ENCODE assay signal across 9 cellular contexts in genomic region chrX:15673970-15674369, GRCh38. TPM values are rescaled to one million over a fixed set of nuclear protein-coding genes. Genes with fewer than 3 reads are reported as not detected.
A peak's percentile ranks its signal among the peaks of the same experiment; 100 is the strongest.
DNase-seq lines count a peak whose midpoint lies in the region; ATAC-seq and TF ChIP-seq lines count a peak whose summit lies in the region.
"Had no signal": no experiment of that assay in that cellular context is flagged by ENCODE, and none has a peak within 500 bp of the region (broad histone marks: within the 10 kb centered on the region; RNA-seq: fewer than 3 reads in every experiment).

No MANE protein-coding gene starts in this region.

- H3K9me3 ChIP-seq in iPS-15b (ENCODE audit: control insufficient read depth, insufficient read depth, low read length) (no peaks in the 10 kb centered on the region), smooth muscle cell (replicated peaks; ENCODE audit: low read depth) (no peaks in the 10 kb centered on the region)

- TF ChIP-seq CTCF in GM12875 (IDR thresholded peaks at IDR 0.05; ENCODE audit: borderline replicate concordance, insufficient read depth, low read depth, low read length) (no peak), WTC11 (IDR thresholded peaks at IDR 0.05) (no peak), smooth muscle cell (IDR thresholded peaks at IDR 0.05; ENCODE audit: borderline replicate concordance, insufficient read depth, poor library complexity, severe bottlenecking) (no peak)

- peaks cover 31% of the 10 kb centered on the region for H3K79me2 ChIP-seq in smooth muscle cell (ENCODE audit: low read depth)

- WGBS in smooth muscle cell (ENCODE audit: low lambda C conversion rate) = 82% methylated on average over 3 of the region's 3 CpGs

- POLR2A ChIA-PET in WTC11 (lab: Charles Lee) = no interaction called here

- no peaks in the 10 kb centered on the region for H3K36me3 Mint-ChIP-seq in WTC11
- H3K36me3 Mint-ChIP-seq in immature natural killer cell = peaks cover 0 to 4% (median 0%) of the 10 kb centered on the region in 3 donors

- H3K4me1 ChIP-seq in iPS-15b (ENCODE audit: control insufficient read depth, insufficient read depth, low read length) (no peaks in the 10 kb centered on the region), smooth muscle cell (ENCODE audit: low read depth) (no peaks in the 10 kb centered on the region)

- H3K4me1 Mint-ChIP-seq in WTC11 = peaks cover 16% of the 10 kb centered on the region
- peaks cover 2 to 11% of the 10 kb centered on the region in 2 donors for H3K4me1 Mint-ChIP-seq in immature natural killer cell

- no peak overlapping the region for H2AFZ ChIP-seq in smooth muscle cell (ENCODE audit: low read depth)

- no peaks in the 10 kb centered on the region for H3K27me3 Mint-ChIP-seq in WTC11 (ENCODE audit: low read depth)
- H3K27me3 Mint-ChIP-seq in immature natural killer cell (ENCODE audit: low read depth in 3 of 3) = peaks cover 2 to 13% (median 4%) of the 10 kb centered on the region in 3 donors

- H3K9me3 Mint-ChIP-seq in WTC11 (no peaks in the 10 kb centered on the region), immature natural killer cell (no peaks in the 10 kb centered on the region)
- H3K9me3 Mint-ChIP-seq: T-helper 1 cell treated with Interleukin-12 subunit alpha and Interleukin-12 subunit beta and Interleukin-4 antibody, amounts not matched to agents 30 μg/mL and 1 μg/mL, for 36 hours had no signal

- H3K9ac ChIP-seq in iPS-15b (ENCODE audit: low read depth, low read length) = peak overlapping the region; percentile 92
- H3K9ac ChIP-seq in smooth muscle cell (ENCODE audit: low read depth) = peak overlapping the region; percentile 90

- peak overlapping the region; percentile 83 for H3K4me2 ChIP-seq in smooth muscle cell

- no peaks in the 10 kb centered on the region for H4K20me1 ChIP-seq in smooth muscle cell (ENCODE audit: low read depth)

- H3K4me3 ChIP-seq in GM12875 (ENCODE audit: low read depth, low read length) = peak overlapping the region; percentile 100
- H3K4me3 ChIP-seq in iPS-15b (ENCODE audit: low read depth, low read length) = peak overlapping the region; percentile 93
- H3K4me3 ChIP-seq in smooth muscle cell = peak overlapping the region; percentile 62

- CTCF ChIA-PET in WTC11 (lab: Charles Lee) = no interaction called here

- no peaks in the 10 kb centered on the region for H3K27me3 ChIP-seq in iPS-15b (ENCODE audit: control insufficient read depth, insufficient read depth, low read length)
- no peaks in the 10 kb centered on the region for H3K27me3 ChIP-seq in smooth muscle cell (ENCODE audit: low read depth)

- DNase-seq in WTC11 (ENCODE audit: low spot score) (no peak), smooth muscle cell (lab: John Stamatoyannopoulos, UW; ENCODE audit: unreplicated experiment) (no peak), NCI-H446 treated with DMSO at 0.1 percent for 48 hours (lab: John Stamatoyannopoulos, UW) (no peak), immature natural killer cell (no peak), NCI-H2029 treated with DMSO at 0.1 percent for 48 hours (lab: John Stamatoyannopoulos, UW) (no peak)
- no peak for DNase-seq in stimulated activated naive CD8-positive, alpha-beta T cell treated with anti-CD3 and anti-CD28 coated beads, Interleukin-15, Interleukin-2, amounts not matched to agents 100 U/mL and 50 U/mL, for 24 hours

- H3K4me3 Mint-ChIP-seq in WTC11 (no peak overlapping the region), immature natural killer cell (no peak overlapping the region)
- H3K4me3 Mint-ChIP-seq: T-helper 1 cell treated with Interleukin-12 subunit alpha and Interleukin-12 subunit beta and Interleukin-4 antibody, amounts not matched to agents 30 μg/mL and 1 μg/mL, for 36 hours had no signal

- H3K27ac Mint-ChIP-seq in WTC11 (peak overlapping the region; percentile 86; the same call in 1 of the 2 replicates), immature natural killer cell (no peak overlapping the region)
- H3K27ac Mint-ChIP-seq: T-helper 1 cell treated with Interleukin-12 subunit alpha and Interleukin-12 subunit beta and Interleukin-4 antibody, amounts not matched to agents 30 μg/mL and 1 μg/mL, for 36 hours had no signal

- H3K36me3 ChIP-seq in iPS-15b (ENCODE audit: control insufficient read depth, insufficient read depth, low read length) = no peaks in the 10 kb centered on the region
- no peaks in the 10 kb centered on the region for H3K36me3 ChIP-seq in smooth muscle cell (ENCODE audit: low read depth)

- ATAC-seq in WTC11 = no peak
- no peak for ATAC-seq in stimulated activated naive CD8-positive, alpha-beta T cell treated with anti-CD3 and anti-CD28 coated beads, Interleukin-15, Interleukin-2, amounts not matched to agents 100 U/mL and 50 U/mL, for 24 hours

- peak overlapping the region; percentile 92 for H3K27ac ChIP-seq in smooth muscle cell (ENCODE audit: low read depth)

- H3F3A ChIP-seq in smooth muscle cell (ENCODE audit: low read depth) = no peaks in the 10 kb centered on the region

TF ChIP-seq in WTC11, 78 proteins besides CTCF, POLR2A, EP300 and RAD21 (continues in another document):
- TF ChIP-seq ZNF263 (CRISPR knock-in tag; IDR thresholded peaks at IDR 0.05; ENCODE audit: low read depth) (no peak), USF2 (CRISPR knock-in tag; IDR thresholded peaks at IDR 0.05) (no peak), ARID4B (CRISPR knock-in tag; IDR thresholded peaks at IDR 0.05; ENCODE audit: borderline replicate concordance) (no peak), ZBTB21 (CRISPR knock-in tag; IDR thresholded peaks at IDR 0.05; ENCODE audit: borderline replicate concordance) (no peak), FOXK1 (CRISPR knock-in tag; IDR thresholded peaks at IDR 0.05) (no peak), PREB (CRISPR knock-in tag; IDR thresholded peaks at IDR 0.05; ENCODE audit: borderline replicate concordance) (no peak), CBFB (CRISPR knock-in tag; IDR thresholded peaks at IDR 0.05; ENCODE audit: low read depth) (no peak), RELA (CRISPR knock-in tag; IDR thresholded peaks at IDR 0.05; ENCODE audit: borderline replicate concordance) (no peak), JUN (CRISPR knock-in tag; IDR thresholded peaks at IDR 0.05) (no peak), CDX4 (CRISPR knock-in tag; IDR thresholded peaks at IDR 0.05; ENCODE audit: borderline replicate concordance) (no peak)

RNA-seq across cellular contexts. Expression of gene CLTRN, which starts 9.4 kb away (rescaled TPM):
- 1.4 to 2.2 TPM (median 2.2 TPM) in 3 replicates for total RNA-seq in WTC11 (2021)
- 1.1 and 3.1 TPM in 2 replicates for total RNA-seq in smooth muscle cell
- polyA plus RNA-seq in smooth muscle cell = 1.9 and 2.4 TPM in 2 replicates
- polyA plus RNA-seq in immature natural killer cell = under 1 TPM in 1 of 3 donors, not detected in 2; 0.61 TPM
